Comparison of ENCODE assay signal across 22 cellular contexts in the genomic region with DNA sequence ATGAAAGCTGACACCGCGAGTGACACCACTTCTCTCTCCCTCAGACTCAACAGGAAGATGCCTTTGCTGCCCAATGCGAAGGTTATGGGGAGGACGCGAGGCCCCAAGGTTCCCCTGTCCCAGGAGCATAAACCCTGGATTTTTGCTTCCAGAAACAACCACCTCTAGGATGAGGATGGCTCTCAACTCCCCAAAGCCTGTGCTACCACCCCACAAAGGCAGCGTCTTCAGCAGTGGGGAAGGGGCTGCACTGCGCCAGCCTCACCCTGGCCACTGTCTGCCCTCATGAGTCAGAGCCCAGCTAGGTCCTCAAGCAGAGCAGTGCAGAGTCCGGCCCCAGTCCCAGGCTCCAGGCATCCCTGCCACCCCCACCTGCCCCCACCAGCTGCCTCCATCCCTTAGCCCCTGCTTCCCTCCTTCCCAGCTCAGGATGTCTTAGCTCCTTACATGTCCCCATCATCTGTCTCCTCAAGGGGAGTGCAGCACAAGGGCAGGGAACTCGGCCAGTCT. TPM values are rescaled to one million over a fixed set of nuclear protein-coding genes. Genes with fewer than 3 reads are reported as not detected.
"Had no signal": no experiment of that assay in that cellular context is flagged by ENCODE, and none has a peak within 500 bp of the region (broad histone marks: within the 10 kb centered on the region; RNA-seq: fewer than 3 reads in every experiment).

No MANE protein-coding gene starts in this region.

- H3K9me3 ChIP-seq: SJSA1 had no signal

- H3K27me3 ChIP-seq: SJSA1 had no signal

- H3K4me3 Mint-ChIP-seq: IgD-negative memory B cell had no signal

- H3K27ac ChIP-seq: HL-60, KMS-11, SJSA1, SK-N-MC had no signal

- H3K27me3 Mint-ChIP-seq: IgD-negative memory B cell had no signal

- H3K4me3 ChIP-seq: K562, SJSA1, SK-N-MC had no signal

- DNase-seq: Kasumi-1, MM.1S, NCI-H1092 treated with DMSO at 0.1 percent for 48 hours, NCI-H1436 treated with DMSO at 0.1 percent for 48 hours, NCI-H1694, NCI-H187 treated with DMSO at 0.1 percent for 48 hours, NCI-H2029 treated with DMSO at 0.1 percent for 48 hours, NCI-H2227 treated with DMSO at 0.1 percent for 48 hours, NCI-H524 treated with DMSO at 0.1 percent for 48 hours, NCI-H69, NCI-H774, Right ventricle myocardium superior, RPMI8226, SIG-M5 had no signal

- H3K4me2 ChIP-seq: KMS-11 had no signal

- H3K36me3 ChIP-seq: SJSA1 had no signal

- ATAC-seq: K562 had no signal

- H3K4me1 ChIP-seq: SJSA1 had no signal

- H3K4me1 Mint-ChIP-seq: IgD-negative memory B cell had no signal

RNA-seq across cellular contexts. Expression of a gene that starts 6.9 kb away (rescaled TPM):
- total RNA-seq: K562, M059J, NCI-H460, SJSA1 had no signal
- polyA plus RNA-seq: IgD-negative memory B cell, K562 had no signal

RNA-seq across cellular contexts. Expression of a gene that starts 20.7 kb away (rescaled TPM):
- total RNA-seq: NCI-H460, SJSA1 had no signal
- polyA plus RNA-seq: IgD-negative memory B cell had no signal

RNA-seq across cellular contexts. Expression of a gene that starts 24.7 kb away (rescaled TPM):
- total RNA-seq: NCI-H460, SJSA1 had no signal
- polyA plus RNA-seq: IgD-negative memory B cell had no signal

RNA-seq across cellular contexts. Expression of a gene that starts 46.5 kb away (rescaled TPM):
- total RNA-seq: SJSA1 had no signal
- polyA plus RNA-seq: IgD-negative memory B cell had no signal
